In genomic region chr1:157084720-157085119, GRCh38 we compare ENCODE assay signal across 19 cellular contexts. TPM values are rescaled to one million over a fixed set of nuclear protein-coding genes. Genes with fewer than 3 reads are reported as not detected.
DNase-seq lines count a peak whose midpoint lies in the region; ATAC-seq and TF ChIP-seq lines count a peak whose summit lies in the region.
"Had no signal": no experiment of that assay in that cellular context is flagged by ENCODE, and none has a peak within 500 bp of the region (broad histone marks: within the 10 kb centered on the region; RNA-seq: fewer than 3 reads in every experiment).

No MANE protein-coding gene starts in this region.

- intact Hi-C loops in activated CD8-positive, alpha-beta T cell treated with anti-CD3 and anti-CD28 coated beads for 36 hours (cut with micrococcal nuclease), result no loop called here
- intact Hi-C loops in upper lobe of right lung (cut with DNase I), result no loop called here

- no peak overlapping the region for H3K27ac Mint-ChIP-seq in activated CD8-positive, alpha-beta T cell treated with anti-CD3 and anti-CD28 coated beads, Interleukin-2, amount 10 ng/mL, durations not matched to agents 7 days and 5 days
- H3K27ac Mint-ChIP-seq in activated CD8-positive, alpha-beta T cell treated with anti-CD3 and anti-CD28 coated beads for 36 hours, result no peak overlapping the region
- H3K27ac Mint-ChIP-seq: CD4-positive, alpha-beta T cell; HFFc6 had no signal

- H3K36me3 ChIP-seq in H7 (replicated peaks; ENCODE audit: control insufficient read depth, insufficient read depth, low read length) (no peaks in the 10 kb centered on the region), upper lobe of right lung (no peaks in the 10 kb centered on the region)

- H3K27ac ChIP-seq in upper lobe of right lung, result no peak overlapping the region
- H3K27ac ChIP-seq: 22Rv1, A549, C4-2B, GM23248, HL-60 had no signal

- H3K27me3 Mint-ChIP-seq in activated CD8-positive, alpha-beta T cell treated with anti-CD3 and anti-CD28 coated beads, Interleukin-2, amount 10 ng/mL, durations not matched to agents 7 days and 5 days (ENCODE audit: low read depth), result peaks cover 6% of the 10 kb centered on the region
- H3K27me3 Mint-ChIP-seq in activated CD8-positive, alpha-beta T cell treated with anti-CD3 and anti-CD28 coated beads for 36 hours, result no peaks in the 10 kb centered on the region

- no peak for TF ChIP-seq CTCF in activated CD8-positive, alpha-beta T cell treated with anti-CD3 and anti-CD28 coated beads for 36 hours (IDR thresholded peaks at IDR 0.05)
- TF ChIP-seq CTCF in upper lobe of right lung (IDR thresholded peaks at IDR 0.05), result no peak

- H3K36me3 Mint-ChIP-seq in activated CD8-positive, alpha-beta T cell treated with anti-CD3 and anti-CD28 coated beads, Interleukin-2, amount 10 ng/mL, durations not matched to agents 7 days and 5 days (ENCODE audit: low read depth), result no peaks in the 10 kb centered on the region
- H3K36me3 Mint-ChIP-seq in activated CD8-positive, alpha-beta T cell treated with anti-CD3 and anti-CD28 coated beads for 36 hours (ENCODE audit: low read depth), result no peaks in the 10 kb centered on the region

- H3K9me3 ChIP-seq in upper lobe of right lung, result no peaks in the 10 kb centered on the region
- H3K9me3 ChIP-seq: A549, Caco-2 had no signal

- no peak overlapping the region for H3K4me3 ChIP-seq in H7 (ENCODE audit: insufficient read depth, low read depth, low read length)
- no peak overlapping the region for H3K4me3 ChIP-seq in upper lobe of right lung
- H3K4me3 ChIP-seq: A549, GM23248 had no signal

- DNase-seq in activated CD8-positive, alpha-beta T cell treated with anti-CD3 and anti-CD28 coated beads, Interleukin-2, amount 10 ng/mL, durations not matched to agents 7 days and 5 days, result peak; percentile 8
- DNase-seq in activated CD8-positive, alpha-beta T cell treated with anti-CD3 and anti-CD28 coated beads for 36 hours, result no peak
- peak; percentile 5 for DNase-seq in H7
- peak; percentile 47 for DNase-seq in myocyte (ENCODE audit: low read depth)
- peak; percentile 12 for DNase-seq in upper lobe of right lung
- no peak for DNase-seq in stimulated activated CD4-positive, alpha-beta T cell treated with anti-CD3 and anti-CD28 coated beads, Interleukin-4, amount 100 ng/mL, for 4 hours
- DNase-seq: AML-193; Caco-2; CD4-positive, alpha-beta T cell; HFFc6 had no signal

- POLR2A ChIA-PET in activated CD8-positive, alpha-beta T cell treated with anti-CD3 and anti-CD28 coated beads, Interleukin-2, amount 10 ng/mL, durations not matched to agents 7 days and 5 days (lab: Charles Lee), result interaction anchor here (1.3 kb wide), 1 partner anchor 11 kb away, joined by 5 read pairs; no protein-coding TSS in a partner anchor
- POLR2A ChIA-PET in activated CD8-positive, alpha-beta T cell treated with anti-CD3 and anti-CD28 coated beads for 36 hours (lab: Charles Lee), result no interaction called here

- no peak overlapping the region for H3K4me3 Mint-ChIP-seq in activated CD8-positive, alpha-beta T cell treated with anti-CD3 and anti-CD28 coated beads, Interleukin-2, amount 10 ng/mL, durations not matched to agents 7 days and 5 days
- no peak overlapping the region for H3K4me3 Mint-ChIP-seq in activated CD8-positive, alpha-beta T cell treated with anti-CD3 and anti-CD28 coated beads for 36 hours
- H3K4me3 Mint-ChIP-seq: CD4-positive, alpha-beta T cell; HFFc6 had no signal

- H3K4me1 ChIP-seq in upper lobe of right lung, result no peaks in the 10 kb centered on the region
- H3K4me1 ChIP-seq: A549, Caco-2 had no signal

- ATAC-seq in activated CD8-positive, alpha-beta T cell treated with anti-CD3 and anti-CD28 coated beads, Interleukin-2, amount 10 ng/mL, durations not matched to agents 7 days and 5 days, result no peak
- ATAC-seq in activated CD8-positive, alpha-beta T cell treated with anti-CD3 and anti-CD28 coated beads for 36 hours, result no peak
- ATAC-seq in upper lobe of right lung (no peak), GM18907 (IDR thresholded peaks at IDR 0.05; ENCODE audit: unreplicated experiment) (no peak)
- ATAC-seq: A549, HCT116 had no signal

- H3K27me3 ChIP-seq in H7 (ENCODE audit: control insufficient read depth, insufficient read depth, low read length), result no peaks in the 10 kb centered on the region
- no peaks in the 10 kb centered on the region for H3K27me3 ChIP-seq in upper lobe of right lung

- CTCF ChIA-PET in activated CD8-positive, alpha-beta T cell treated with anti-CD3 and anti-CD28 coated beads, Interleukin-2, amount 10 ng/mL, durations not matched to agents 7 days and 5 days (lab: Charles Lee), result interaction anchor here (8.8 kb wide), 1 partner anchor 68 kb away, joined by 470 read pairs; no protein-coding TSS in a partner anchor
- CTCF ChIA-PET in activated CD8-positive, alpha-beta T cell treated with anti-CD3 and anti-CD28 coated beads for 36 hours (lab: Charles Lee), result interaction anchor here (1.0 to 13.6 kb wide), 2 partner anchors 69 to 86 kb away, joined by 3 to 562 read pairs; no protein-coding TSS in a partner anchor

- H3K4me1 Mint-ChIP-seq in activated CD8-positive, alpha-beta T cell treated with anti-CD3 and anti-CD28 coated beads, Interleukin-2, amount 10 ng/mL, durations not matched to agents 7 days and 5 days (ENCODE audit: low read depth), result no peaks in the 10 kb centered on the region
- H3K4me1 Mint-ChIP-seq in activated CD8-positive, alpha-beta T cell treated with anti-CD3 and anti-CD28 coated beads for 36 hours (ENCODE audit: low read depth), result no peaks in the 10 kb centered on the region

- no peaks in the 10 kb centered on the region for H3K9me3 Mint-ChIP-seq in activated CD8-positive, alpha-beta T cell treated with anti-CD3 and anti-CD28 coated beads, Interleukin-2, amount 10 ng/mL, durations not matched to agents 7 days and 5 days (ENCODE audit: insufficient read depth)
- no peaks in the 10 kb centered on the region for H3K9me3 Mint-ChIP-seq in activated CD8-positive, alpha-beta T cell treated with anti-CD3 and anti-CD28 coated beads for 36 hours
- H3K9me3 Mint-ChIP-seq: CD4-positive, alpha-beta T cell; HFFc6 had no signal

RNA-seq across cellular contexts. Expression of gene ETV3L, which starts 14.9 kb away (rescaled TPM):
- total RNA-seq in activated CD8-positive, alpha-beta T cell treated with anti-CD3 and anti-CD28 coated beads, Interleukin-2, amount 10 ng/mL, durations not matched to agents 7 days and 5 days, result not detected
- not detected for total RNA-seq in activated CD8-positive, alpha-beta T cell treated with anti-CD3 and anti-CD28 coated beads for 36 hours
- 0.74 and 1.1 TPM in 2 replicates for total RNA-seq in H7 (2014; rRNA removed; shearing (Covaris generic))
- total RNA-seq in myocyte (not detected in 2 replicates), upper lobe of right lung (not detected)
- not detected for polyA plus RNA-seq in myocyte (2012)
- total RNA-seq: Caco-2; CD4-positive, alpha-beta T cell; GM23248; HFFc6; HT1080 had no signal
- polyA plus RNA-seq: A549, BJ, GM23248 had no signal

RNA-seq across cellular contexts. Expression of gene ARHGEF11, which starts 39.2 kb away (rescaled TPM):
- total RNA-seq in activated CD8-positive, alpha-beta T cell treated with anti-CD3 and anti-CD28 coated beads, Interleukin-2, amount 10 ng/mL, durations not matched to agents 7 days and 5 days, result 10 to 100 TPM; 15.3 to 16.6 TPM
- total RNA-seq in activated CD8-positive, alpha-beta T cell treated with anti-CD3 and anti-CD28 coated beads for 36 hours, result 1 to 10 TPM; 1.4 to 1.8 TPM
- 44.7 and 46.0 TPM in 2 replicates for total RNA-seq in H7 (2014; rRNA removed; shearing (Covaris generic))
- total RNA-seq in myocyte (19.3 and 22.0 TPM in 2 replicates), upper lobe of right lung (41.1 TPM)
- 13.6 TPM for polyA plus RNA-seq in myocyte (2012)

RNA-seq across cellular contexts. Expression of gene ETV3, which starts 53.5 kb away (rescaled TPM):
- 10 to 100 TPM; 38.2 to 40.2 TPM for total RNA-seq in activated CD8-positive, alpha-beta T cell treated with anti-CD3 and anti-CD28 coated beads, Interleukin-2, amount 10 ng/mL, durations not matched to agents 7 days and 5 days
- total RNA-seq in activated CD8-positive, alpha-beta T cell treated with anti-CD3 and anti-CD28 coated beads for 36 hours, result 10 to 100 TPM; 47.7 to 47.9 TPM
- 20.2 and 22.5 TPM in 2 replicates for total RNA-seq in H7 (2014; rRNA removed; shearing (Covaris generic))
- total RNA-seq in myocyte (9.7 and 11.7 TPM in 2 replicates), upper lobe of right lung (39.2 TPM)
- polyA plus RNA-seq in myocyte (2012), result 12.2 TPM

Comparison
In these comparisons a context has a peak if more than half of its experiments do, and no peak if none do; other contexts are left out.
1. DNase-seq: peak in activated CD8-positive, alpha-beta T cell treated with anti-CD3 and anti-CD28 coated beads, Interleukin-2, amount 10 ng/mL, durations not matched to agents 7 days and 5 days (single experiment), H7 (single experiment), myocyte (single experiment) and upper lobe of right lung (single experiment); none in activated CD8-positive, alpha-beta T cell treated with anti-CD3 and anti-CD28 coated beads for 36 hours (single experiment) and stimulated activated CD4-positive, alpha-beta T cell treated with anti-CD3 and anti-CD28 coated beads, Interleukin-4, amount 100 ng/mL, for 4 hours (0 of 2).